ENCODE assay signal across 19 cellular contexts in the genomic region with DNA sequence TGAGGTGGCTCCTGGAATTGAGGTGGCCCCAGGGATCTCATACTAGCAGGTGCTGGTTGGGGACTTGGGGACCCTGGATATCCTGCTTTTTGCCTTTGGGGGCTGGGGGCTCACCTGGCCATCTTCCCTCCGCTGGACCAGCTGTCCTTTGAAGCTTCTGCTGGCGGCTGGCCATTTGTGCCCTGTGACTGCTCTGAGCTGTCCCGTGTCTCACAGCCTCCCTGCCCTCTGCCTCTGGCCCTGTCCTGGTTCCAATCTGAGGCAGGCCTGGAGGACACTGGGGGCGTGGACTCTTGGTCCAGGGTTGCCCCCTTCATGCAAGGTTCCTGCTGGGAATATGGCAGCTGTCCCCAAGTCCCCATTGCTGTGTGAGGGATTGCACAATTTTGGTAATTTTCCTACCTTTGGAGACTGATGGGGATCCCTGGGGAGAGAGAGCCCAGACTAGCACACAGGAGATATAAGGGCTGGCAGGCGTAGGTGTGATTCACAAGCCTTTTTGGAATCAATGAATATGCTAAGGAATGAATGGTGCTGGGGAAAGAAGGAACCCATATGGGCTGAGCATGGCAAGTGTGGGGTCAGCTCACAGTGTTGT. TPM values are rescaled to one million over a fixed set of nuclear protein-coding genes. Genes with fewer than 3 reads are reported as not detected.
A peak's percentile ranks its signal among the peaks of the same experiment; 100 is the strongest.
DNase-seq lines count a peak whose midpoint lies in the region; ATAC-seq and TF ChIP-seq lines count a peak whose summit lies in the region.
"Had no signal": no experiment of that assay in that cellular context is flagged by ENCODE, and none has a peak within 500 bp of the region (broad histone marks: within the 10 kb centered on the region; RNA-seq: fewer than 3 reads in every experiment).

No MANE protein-coding gene starts in this region.

- H3K27ac ChIP-seq in BLaER1 = 0 out of 2 replicates have a peak overlapping the region, but pooled peaks have one; percentile 1
- H3K27ac ChIP-seq in OCI-LY1 (ENCODE audit: low read depth, low read length, poor library complexity, severe bottlenecking) = peak overlapping the region; percentile 85
- H3K27ac ChIP-seq in prostate gland = no peak overlapping the region
- H3K27ac ChIP-seq: heart right ventricle, lower lobe of right lung, pancreas had no signal

- H3K27me3 Mint-ChIP-seq in memory B cell = no peaks in the 10 kb centered on the region
- H3K27me3 Mint-ChIP-seq: type B pancreatic cell had no signal

- intact Hi-C loops in prostate gland (cut with DNase I) = no loop called here

- H3K9me3 ChIP-seq in BLaER1 (peaks cover 10% of the 10 kb centered on the region), OCI-LY1 (ENCODE audit: low read length) (no peaks in the 10 kb centered on the region), prostate gland (no peaks in the 10 kb centered on the region)
- H3K9me3 ChIP-seq: pancreas had no signal

- no peak overlapping the region for H3K9ac ChIP-seq in BLaER1
- H3K9ac ChIP-seq in OCI-LY1 (ENCODE audit: low read length) = no peak overlapping the region; the same call in 1 of the 2 replicates

- H3K27ac Mint-ChIP-seq in memory B cell = peak overlapping the region; percentile 31
- H3K27ac Mint-ChIP-seq: type B pancreatic cell had no signal

- DNase-seq in NCI-H2171 treated with DMSO at 0.1 percent for 48 hours (lab: John Stamatoyannopoulos, UW) = peak; percentile 28
- no peak for DNase-seq in NCI-H2171 (lab: John Stamatoyannopoulos, UW)
- no peak for DNase-seq in memory B cell (ENCODE audit: low spot score in 2 of 2)
- DNase-seq in NCI-H1417 treated with DMSO at 0.1 percent for 48 hours (lab: John Stamatoyannopoulos, UW) = no peak
- DNase-seq in prostate gland (ENCODE audit: low spot score) = no peak
- DNase-seq: 8988T; activated gamma-delta T cell treated with Interleukin-2 at 50 U/mL for 16 hours; C1 segment of cervical spinal cord; HCEC 1CT; lower lobe of right lung; NCI-H1436; stimulated activated CD4-positive, alpha-beta T cell treated with anti-CD3 and anti-CD28 coated beads, Interleukin-2, amount 100 ng/mL, for 24 hours had no signal

- no peaks in the 10 kb centered on the region for H3K9me2 ChIP-seq in OCI-LY1 (ENCODE audit: low read depth, low read length)

- peaks cover 21% of the 10 kb centered on the region for H3K36me3 Mint-ChIP-seq in memory B cell
- H3K36me3 Mint-ChIP-seq: type B pancreatic cell had no signal

- H3K79me2 ChIP-seq in OCI-LY1 (ENCODE audit: insufficient read depth, low read length) = peaks cover 9% of the 10 kb centered on the region

- H4K20me1 ChIP-seq in BLaER1 (peaks cover 67% of the 10 kb centered on the region), OCI-LY1 (ENCODE audit: insufficient read depth, low read length) (no peaks in the 10 kb centered on the region)

- 76% methylated on average over 5 of the region's 5 CpGs for WGBS in prostate gland

- H3K9me3 Mint-ChIP-seq in memory B cell = no peaks in the 10 kb centered on the region
- H3K9me3 Mint-ChIP-seq: T-helper 2 cell treated with Interferon-gamma antibody and Interleukin-4, amounts not matched to agents 5 μg/mL and 100 μg/mL, for 36 hours; type B pancreatic cell had no signal

- H3K27me3 ChIP-seq in BLaER1 (no peaks in the 10 kb centered on the region), OCI-LY1 (ENCODE audit: insufficient read depth, low read length) (no peaks in the 10 kb centered on the region), prostate gland (replicated peaks; ENCODE audit: insufficient read depth) (no peaks in the 10 kb centered on the region)
- H3K27me3 ChIP-seq: pancreas had no signal

- H3K4me3 ChIP-seq in BLaER1 = no peak overlapping the region
- H3K4me3 ChIP-seq in OCI-LY1 (ENCODE audit: low read depth, low read length, poor library complexity, severe bottlenecking) = no peak overlapping the region
- H3K4me3 ChIP-seq in prostate gland = no peak overlapping the region
- H3K4me3 ChIP-seq: heart right ventricle, lower lobe of right lung, pancreas had no signal

- H2AFZ ChIP-seq in OCI-LY1 (ENCODE audit: low read length) = no peak overlapping the region

- H3K4me2 ChIP-seq in BLaER1 (peak overlapping the region; percentile 93), OCI-LY1 (ENCODE audit: low read length) (no peak overlapping the region)

- no peak for ATAC-seq in memory B cell (ENCODE audit: low read depth)
- ATAC-seq in GM19324 (IDR thresholded peaks at IDR 0.05; ENCODE audit: low FRiP score, unreplicated experiment) = no peak
- ATAC-seq: heart right ventricle, lower lobe of right lung, pancreas had no signal

- peak overlapping the region; percentile 5 for H3K4me3 Mint-ChIP-seq in memory B cell
- H3K4me3 Mint-ChIP-seq: type B pancreatic cell had no signal

- peaks cover 59% of the 10 kb centered on the region for H3K4me1 ChIP-seq in BLaER1
- H3K4me1 ChIP-seq in OCI-LY1 (ENCODE audit: insufficient read depth, low read length, severe bottlenecking) = peaks cover 43% of the 10 kb centered on the region
- H3K4me1 ChIP-seq in prostate gland (replicated peaks) = no peaks in the 10 kb centered on the region
- H3K4me1 ChIP-seq: pancreas had no signal

- TF ChIP-seq CTCF in OCI-LY1 (IDR thresholded peaks at IDR 0.05; ENCODE audit: low read length) (no peak), prostate gland (IDR thresholded peaks at IDR 0.05) (no peak)

- H3K36me3 ChIP-seq in BLaER1 = peaks cover 26% of the 10 kb centered on the region
- peaks cover 28% of the 10 kb centered on the region for H3K36me3 ChIP-seq in OCI-LY1 (ENCODE audit: insufficient read depth, low read length)
- H3K36me3 ChIP-seq in prostate gland = no peaks in the 10 kb centered on the region
- H3K36me3 ChIP-seq: pancreas had no signal

- peaks cover 47% of the 10 kb centered on the region for H3K4me1 Mint-ChIP-seq in memory B cell

- H3F3A ChIP-seq in OCI-LY1 (ENCODE audit: insufficient read depth, low read length) = no peaks in the 10 kb centered on the region

- TF ChIP-seq POLR2A in prostate gland (IDR thresholded peaks at IDR 0.05) = no peak

RNA-seq across cellular contexts. Expression of a gene that starts 19.2 kb away (rescaled TPM):
- total RNA-seq in prostate gland = 10 to 100 TPM in 1 of 2 donors, 1 to 10 TPM in 1; 2.0 to 10.9 TPM

Comparison
In these comparisons a context has a peak if more than half of its experiments do, and no peak if none do; other contexts are left out.
1. H3K27ac ChIP-seq: peak in BLaER1 (single experiment) and OCI-LY1 (single experiment); none in prostate gland (0 of 2).